In genomic region chr13:52999093-52999696, GRCh38 we compare ENCODE assay signal across 22 cellular contexts. TPM values are rescaled to one million over a fixed set of nuclear protein-coding genes. Genes with fewer than 3 reads are reported as not detected.
"Had no signal": no experiment of that assay in that cellular context is flagged by ENCODE, and none has a peak within 500 bp of the region (broad histone marks: within the 10 kb centered on the region; RNA-seq: fewer than 3 reads in every experiment).

No MANE protein-coding gene starts in this region.

- H3K36me3 Mint-ChIP-seq: activated naive CD4-positive, alpha-beta T cell treated with anti-CD3 and anti-CD28 coated beads, Interleukin-2, amount 10 ng/mL, durations not matched to agents 7 days and 5 days; naive thymus-derived CD4-positive, alpha-beta T cell had no signal

- H3K27me3 Mint-ChIP-seq: activated CD4-positive, alpha-beta T cell treated with anti-CD3 and anti-CD28 coated beads, Interleukin-2, amount 10 ng/mL, durations not matched to agents 24 days and 14 days had no signal

- H3K4me3 Mint-ChIP-seq: activated CD4-positive, alpha-beta T cell treated with anti-CD3 and anti-CD28 coated beads, Interleukin-2, amount 10 ng/mL, durations not matched to agents 24 days and 14 days; activated naive CD4-positive, alpha-beta T cell treated with anti-CD3 and anti-CD28 coated beads, Interleukin-2, amount 10 ng/mL, durations not matched to agents 7 days and 5 days; activated T-cell treated with anti-CD3 and anti-CD28 coated beads, Interleukin-2, amount 50 U/mL, for 4 hours; stimulated activated naive CD8-positive, alpha-beta T cell treated with anti-CD3 and anti-CD28 coated beads, Interleukin-15, Interleukin-2, amounts not matched to agents 100 ng/mL and 50 ng/mL, for 24 hours had no signal

- H3K4me1 Mint-ChIP-seq: activated CD4-positive, alpha-beta T cell treated with anti-CD3 and anti-CD28 coated beads, Interleukin-2, amount 10 ng/mL, durations not matched to agents 24 days and 14 days; activated naive CD4-positive, alpha-beta T cell treated with anti-CD3 and anti-CD28 coated beads, Interleukin-2, amount 10 ng/mL, durations not matched to agents 7 days and 5 days had no signal

- DNase-seq: activated CD4-positive, alpha-beta T cell treated with anti-CD3 and anti-CD28 coated beads, Interleukin-2, amount 10 ng/mL, durations not matched to agents 24 days and 14 days; activated CD8-positive, alpha-beta memory T cell treated with anti-CD3 and anti-CD28 coated beads, Interleukin-2, amount 50 U/mL, for 4 hours; activated naive CD4-positive, alpha-beta T cell treated with anti-CD3 and anti-CD28 coated beads, Interleukin-2, amount 10 ng/mL, durations not matched to agents 7 days and 5 days; activated T-cell treated with anti-CD3 and anti-CD28 coated beads, Interleukin-2, amount 50 U/mL, for 4 hours; cerebellar nuclear complex; cortex of kidney; heart right ventricle; kidney glomerular epithelial cell; left ventricle myocardium superior; mesenchymal stem cell; naive thymus-derived CD4-positive, alpha-beta T cell; nucleus accumbens; posterior cingulate gyrus; T1000 had no signal

- H3K27ac Mint-ChIP-seq: activated CD4-positive, alpha-beta T cell treated with anti-CD3 and anti-CD28 coated beads, Interleukin-2, amount 10 ng/mL, durations not matched to agents 24 days and 14 days; activated naive CD4-positive, alpha-beta T cell treated with anti-CD3 and anti-CD28 coated beads, Interleukin-2, amount 10 ng/mL, durations not matched to agents 7 days and 5 days; naive thymus-derived CD4-positive, alpha-beta T cell; stimulated activated naive CD8-positive, alpha-beta T cell treated with anti-CD3 and anti-CD28 coated beads, Interleukin-15, Interleukin-2, amounts not matched to agents 100 ng/mL and 50 ng/mL, for 24 hours had no signal

- H3K27me3 ChIP-seq: right atrium auricular region, tibial nerve had no signal

- FAIRE-seq: astrocyte, bronchial epithelial cell, urothelium cell line had no signal

- H3K4me1 ChIP-seq: esophagus muscularis mucosa, heart right ventricle, right atrium auricular region, tibial nerve had no signal

- H3K27ac ChIP-seq: esophagus muscularis mucosa, heart right ventricle, right atrium auricular region, tibial nerve had no signal

- H3K4me3 ChIP-seq: esophagus muscularis mucosa, heart right ventricle, right atrium auricular region, tibial nerve had no signal

- ATAC-seq: activated T-cell treated with anti-CD3 and anti-CD28 coated beads, Interleukin-2, amount 50 U/mL, for 4 hours; heart right ventricle; left ventricle myocardium superior; naive thymus-derived CD4-positive, alpha-beta T cell had no signal

- H3K9me3 ChIP-seq: esophagus muscularis mucosa, heart right ventricle, right atrium auricular region, tibial nerve had no signal

- H3K9me3 Mint-ChIP-seq: activated CD4-positive, alpha-beta T cell treated with anti-CD3 and anti-CD28 coated beads, Interleukin-2, amount 10 ng/mL, durations not matched to agents 24 days and 14 days; activated naive CD4-positive, alpha-beta T cell treated with anti-CD3 and anti-CD28 coated beads, Interleukin-2, amount 10 ng/mL, durations not matched to agents 7 days and 5 days; activated T-cell treated with anti-CD3 and anti-CD28 coated beads, Interleukin-2, amount 50 U/mL, for 4 hours; stimulated activated naive CD8-positive, alpha-beta T cell treated with anti-CD3 and anti-CD28 coated beads, Interleukin-15, Interleukin-2, amounts not matched to agents 100 ng/mL and 50 ng/mL, for 24 hours had no signal

- H3K36me3 ChIP-seq: esophagus muscularis mucosa, heart right ventricle, right atrium auricular region, tibial nerve had no signal

RNA-seq across cellular contexts. Expression of gene OLFM4, which starts 29.4 kb away (rescaled TPM):
- total RNA-seq: activated CD4-positive, alpha-beta T cell treated with anti-CD3 and anti-CD28 coated beads, Interleukin-2, amount 10 ng/mL, durations not matched to agents 24 days and 14 days; astrocyte; bronchial epithelial cell; naive thymus-derived CD4-positive, alpha-beta T cell; T-helper 1 cell treated with Interleukin-12 subunit alpha and Interleukin-12 subunit beta and Interleukin-4 antibody, amounts not matched to agents 30 ng/mL and 1 ng/mL, for 36 hours had no signal
- polyA plus RNA-seq: naive thymus-derived CD4-positive, alpha-beta T cell had no signal
